ENCODE assay signal across 1 cellular context in genomic region chr7:44565795-44566559, GRCh38.
A peak's percentile ranks its signal among the peaks of the same experiment; 100 is the strongest.
TF ChIP-seq lines count a peak whose summit lies in the region.

No MANE protein-coding gene starts in this region.

TF ChIP-seq in K562, 482 proteins besides CTCF, POLR2A, EP300 and RAD21 (continued from another document and continues in another):
- peak; percentile 42; the same call in 1 of the 2 replicates for TF ChIP-seq SOX6 (IDR thresholded peaks at IDR 0.05)
- peak; percentile 61 for TF ChIP-seq MGA (IDR thresholded peaks at IDR 0.05)
- no peak for TF ChIP-seq NR4A1 (CRISPR knock-in tag; IDR thresholded peaks at IDR 0.05)
- TF ChIP-seq NR4A1 (tag; IDR thresholded peaks at IDR 0.05) = 0 out of 2 replicates have a peak, but pooled peaks have one; percentile 29
- TF ChIP-seq POLR2G (IDR thresholded peaks at IDR 0.05; ENCODE audit: low read depth, low read length) = peak; percentile 23; the same call in 1 of the 2 replicates
- TF ChIP-seq NCOR1 (IDR thresholded peaks at IDR 0.05) = peak; percentile 64
- TF ChIP-seq ID3 (CRISPR knock-in tag; IDR thresholded peaks at IDR 0.05) = no peak
- 0 out of 2 replicates have a peak, but pooled peaks have one; percentile 15 for TF ChIP-seq ID3 (tag; IDR thresholded peaks at IDR 0.05)
- peak; percentile 53 for TF ChIP-seq ZFX (CRISPR knock-in tag; IDR thresholded peaks at IDR 0.05)
- peak in 1 of 2 experiments; percentile 26; a peak in 2 of 4 replicates for TF ChIP-seq MAZ (CRISPR knock-in tag; conservative IDR thresholded peaks at IDR 0.05 in 1 of 2, IDR thresholded peaks at IDR 0.05 in 1 of 2)
- 0 out of 2 replicates have a peak, but pooled peaks have one; percentile 57 for TF ChIP-seq ELF1 (tag; IDR thresholded peaks at IDR 0.05)
- TF ChIP-seq RBFOX2 (IDR thresholded peaks at IDR 0.05; ENCODE audit: low read depth, low read length) = peak; percentile 51
- no peak for TF ChIP-seq HDAC3 (IDR thresholded peaks at IDR 0.05; ENCODE audit: borderline replicate concordance, partially characterized antibody)
- no peak for TF ChIP-seq TEAD1 (CRISPR knock-in tag; IDR thresholded peaks at IDR 0.05)
- no peak for TF ChIP-seq PRPF4 (IDR thresholded peaks at IDR 0.05; ENCODE audit: insufficient read depth, low read depth, low read length, poor library complexity, severe bottlenecking)
- TF ChIP-seq ZBTB7A (IDR thresholded peaks at IDR 0.05; ENCODE audit: borderline replicate concordance, control insufficient read depth, low read depth, low read length) = 0 out of 2 replicates have a peak, but pooled peaks have one; percentile 33
- TF ChIP-seq CXXC5 (CRISPR knock-in tag; IDR thresholded peaks at IDR 0.05) = peak; percentile 22; the same call in 1 of the 2 replicates
- TF ChIP-seq REST (CRISPR knock-in tag; IDR thresholded peaks at IDR 0.05; ENCODE audit: low read depth) = 0 out of 2 replicates have a peak, but pooled peaks have one; percentile 36
- no peak for TF ChIP-seq SNAPC5 (CRISPR knock-in tag; IDR thresholded peaks at IDR 0.05)
- 0 out of 2 replicates have a peak, but pooled peaks have one; percentile 76 for TF ChIP-seq ZNF592 (IDR thresholded peaks at IDR 0.05)
- TF ChIP-seq TCF3 (CRISPR knock-in tag; IDR thresholded peaks at IDR 0.05) = peak; percentile 72
- peak; percentile 39; the same call in 1 of the 2 replicates for TF ChIP-seq SMARCC2 (IDR thresholded peaks at IDR 0.05; ENCODE audit: low read depth)
- TF ChIP-seq LEF1 (IDR thresholded peaks at IDR 0.05) = peak; percentile 32; the same call in 1 of the 2 replicates
- TF ChIP-seq CTBP1 (IDR thresholded peaks at IDR 0.05; ENCODE audit: borderline replicate concordance) = peak; percentile 72
- TF ChIP-seq ZNF395 (CRISPR knock-in tag; IDR thresholded peaks at IDR 0.05) = 0 out of 2 replicates have a peak, but pooled peaks have one; percentile 48
- peak; percentile 57 for TF ChIP-seq L3MBTL2 (IDR thresholded peaks at IDR 0.05)
- TF ChIP-seq MNT (conservative IDR thresholded peaks at IDR 0.05) = no peak
- TF ChIP-seq SRSF7 (optimal IDR thresholded peaks at IDR 0.05; ENCODE audit: low read depth, low read length) = no peak
- peak; percentile 72 for TF ChIP-seq CBFA2T2 (conservative IDR thresholded peaks at IDR 0.05)
- TF ChIP-seq ARID1B (IDR thresholded peaks at IDR 0.05) = peak; percentile 86
- TF ChIP-seq DPF2 (IDR thresholded peaks at IDR 0.05) = peak; percentile 71
- no peak for TF ChIP-seq SRSF3 (IDR thresholded peaks at IDR 0.05; ENCODE audit: insufficient read depth, low read length)
- no peak for TF ChIP-seq MIER1 (IDR thresholded peaks at IDR 0.05; ENCODE audit: low read depth)
- 0 out of 2 replicates have a peak, but pooled peaks have one; percentile 16 for TF ChIP-seq SIN3B (IDR thresholded peaks at IDR 0.05; ENCODE audit: low read depth)
- TF ChIP-seq SPI1 (IDR thresholded peaks at IDR 0.05; ENCODE audit: borderline replicate concordance, low read depth, low read length) = peak; percentile 63; the same call in 1 of the 2 replicates
- peak; percentile 88 for TF ChIP-seq NFIC (IDR thresholded peaks at IDR 0.05)
- peak; percentile 42 for TF ChIP-seq CCNT2 (IDR thresholded peaks at IDR 0.05; ENCODE audit: borderline replicate concordance, extremely low read depth, insufficient read length, low read depth, low read length)
- TF ChIP-seq RBM22 (IDR thresholded peaks at IDR 0.05; ENCODE audit: low read depth, low read length, poor library complexity, severe bottlenecking) = no peak
